Comparison of ENCODE assay signal across 9 cellular contexts in genomic region chr22:44658371-44658953, GRCh38. TPM values are rescaled to one million over a fixed set of nuclear protein-coding genes. Genes with fewer than 3 reads are reported as not detected.
DNase-seq lines count a peak whose midpoint lies in the region; ATAC-seq and TF ChIP-seq lines count a peak whose summit lies in the region.
"Had no signal": no experiment of that assay in that cellular context is flagged by ENCODE, and none has a peak within 500 bp of the region (broad histone marks: within the 10 kb centered on the region; RNA-seq: fewer than 3 reads in every experiment).

No MANE protein-coding gene starts in this region.

- peak overlapping the region; percentile 67 for H3K27ac ChIP-seq in psoas muscle

- TF ChIP-seq CTCF in glutamatergic neuron (IDR thresholded peaks at IDR 0.05; ENCODE audit: partially characterized antibody, unreplicated experiment), result no peak
- TF ChIP-seq CTCF in psoas muscle (IDR thresholded peaks at IDR 0.05), result no peak

- peak; percentile 30 for DNase-seq in EL
- DNase-seq in adipocyte (ENCODE audit: low read depth), result peak; percentile 93
- DNase-seq in glutamatergic neuron, result peak; percentile 22
- DNase-seq in psoas muscle, result peak; percentile 84 to 86
- DNase-seq in middle frontal gyrus (ENCODE audit: extremely low spot score, low spot score), result no peak
- no peak for DNase-seq in DMS53 treated with DMSO at 0.1 percent for 48 hours (lab: John Stamatoyannopoulos, UW; ENCODE audit: unreplicated experiment)
- DNase-seq in 8988T, result no peak
- DNase-seq in NCI-H510A treated with DMSO at 0.1 percent for 48 hours (lab: John Stamatoyannopoulos, UW), result no peak

- H3K4me3 Mint-ChIP-seq in glutamatergic neuron (ENCODE audit: unreplicated experiment), result no peak overlapping the region
- H3K4me3 Mint-ChIP-seq: memory B cell had no signal

- H3K27ac Mint-ChIP-seq in glutamatergic neuron (ENCODE audit: unreplicated experiment), result no peak overlapping the region
- H3K27ac Mint-ChIP-seq: memory B cell had no signal

- H3K4me3 ChIP-seq in adipocyte (ENCODE audit: low read length) (no peak overlapping the region), psoas muscle (no peak overlapping the region)

- no peaks in the 10 kb centered on the region for H3K9me3 ChIP-seq in adipocyte (ENCODE audit: control insufficient read depth, low read length)
- no peaks in the 10 kb centered on the region for H3K9me3 ChIP-seq in psoas muscle

- intact Hi-C loops in psoas muscle (cut with DNase I), result no loop called here

- H3K9ac ChIP-seq in adipocyte (ENCODE audit: low read length), result peak overlapping the region; percentile 29

- ATAC-seq in psoas muscle, result peak; percentile 82 to 93 (median 88)

- H3K27me3 ChIP-seq in adipocyte (replicated peaks; ENCODE audit: control insufficient read depth, insufficient read depth, low read length), result no peaks in the 10 kb centered on the region
- peaks cover 0 to 5% (median 0%) of the 10 kb centered on the region in 3 donors for H3K27me3 ChIP-seq in psoas muscle (ENCODE audit: insufficient read depth in 3 of 3, low read length in 2 of 3)

- peaks cover 10% of the 10 kb centered on the region for H3K4me1 Mint-ChIP-seq in glutamatergic neuron (ENCODE audit: low read depth, unreplicated experiment)
- H3K4me1 Mint-ChIP-seq: memory B cell had no signal

- H3K4me1 ChIP-seq in adipocyte (ENCODE audit: control insufficient read depth, insufficient read depth, low read length) (peaks cover 25% of the 10 kb centered on the region), psoas muscle (peaks cover 18% of the 10 kb centered on the region)

- no peaks in the 10 kb centered on the region for H3K9me3 Mint-ChIP-seq in glutamatergic neuron (ENCODE audit: unreplicated experiment)

- WGBS in psoas muscle, 3 donors, result 2 to 4% (median 3%) methylated on average over 14 of the region's 14 CpGs

- H3K36me3 Mint-ChIP-seq in glutamatergic neuron (ENCODE audit: unreplicated experiment), result no peaks in the 10 kb centered on the region
- H3K36me3 Mint-ChIP-seq: memory B cell had no signal

- no peaks in the 10 kb centered on the region for H3K36me3 ChIP-seq in adipocyte (ENCODE audit: control insufficient read depth, insufficient read depth, low read length, severe bottlenecking)
- H3K36me3 ChIP-seq in psoas muscle (ENCODE audit: insufficient read depth in 1 of 2, low read depth in 1 of 2), result no peaks in the 10 kb centered on the region

- H3K27me3 Mint-ChIP-seq in glutamatergic neuron (ENCODE audit: unreplicated experiment), result peaks cover 6% of the 10 kb centered on the region

RNA-seq across cellular contexts. Expression of gene PRR5, which starts 43.5 kb away (rescaled TPM):
- total RNA-seq in glutamatergic neuron (ENCODE audit: unreplicated experiment), result 17.5 TPM
- total RNA-seq in psoas muscle, result 1 to 10 TPM in 3 of 4 donors, under 1 TPM in 1; 0.96 to 2.9 (median 2.5) TPM
- 1 to 10 TPM in 1 of 3 donors, under 1 TPM in 2; 0.48 to 1.6 (median 0.75) TPM for polyA plus RNA-seq in psoas muscle

Comparison
In these comparisons a context has a peak if more than half of its experiments do, and no peak if none do; other contexts are left out.
1. DNase-seq: peak in EL (single experiment), adipocyte (single experiment), glutamatergic neuron (single experiment) and psoas muscle (2 of 2); none in middle frontal gyrus (single experiment), DMS53 treated with DMSO at 0.1 percent for 48 hours (single experiment), 8988T (single experiment) and NCI-H510A treated with DMSO at 0.1 percent for 48 hours (single experiment).